In the genomic region with DNA sequence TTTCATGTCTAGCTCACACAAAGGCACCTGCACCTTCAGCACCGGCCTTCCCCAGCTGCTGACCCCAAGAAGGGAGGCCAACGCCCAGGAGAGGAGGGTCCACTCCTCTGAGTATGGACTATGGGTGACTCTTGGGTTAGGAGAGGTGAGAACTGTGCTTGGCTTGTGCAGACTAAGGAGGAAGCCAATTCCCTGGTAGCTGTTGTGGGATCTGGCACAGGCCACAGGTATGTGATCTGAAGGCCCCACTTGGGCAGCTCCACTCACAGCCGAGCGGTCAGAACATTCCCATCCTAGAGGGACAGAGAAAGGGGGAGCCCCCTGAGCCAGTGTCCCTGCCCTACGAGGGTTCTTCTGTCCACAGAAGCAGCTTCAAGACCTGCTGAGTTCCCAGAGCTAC, we compare ENCODE assay signal across 13 cellular contexts. TPM values are rescaled to one million over a fixed set of nuclear protein-coding genes. Genes with fewer than 3 reads are reported as not detected.
A peak's percentile ranks its signal among the peaks of the same experiment; 100 is the strongest.
DNase-seq lines count a peak whose midpoint lies in the region; FAIRE-seq and TF ChIP-seq lines count a peak whose summit lies in the region.
"Had no signal": no experiment of that assay in that cellular context is flagged by ENCODE, and none has a peak within 500 bp of the region (broad histone marks: within the 10 kb centered on the region; RNA-seq: fewer than 3 reads in every experiment).

No MANE protein-coding gene starts in this region.

- H3K4me3 Mint-ChIP-seq in astrocyte (ENCODE audit: unreplicated experiment), result no peak overlapping the region
- no peak overlapping the region for H3K4me3 Mint-ChIP-seq in T-helper 2 cell treated with Interferon-gamma antibody and Interleukin-4, amounts not matched to agents 5 μg/mL and 100 μg/mL, for 36 hours
- H3K4me3 Mint-ChIP-seq: activated CD8-positive, alpha-beta memory T cell treated with anti-CD3 and anti-CD28 coated beads, Interleukin-2, amount 10 ng/mL, durations not matched to agents 7 days and 5 days; CD4-positive, alpha-beta T cell had no signal

- H3K27ac ChIP-seq in astrocyte (ENCODE audit: low read depth, low read length) (no peak overlapping the region), ovary (peak overlapping the region in 1 of 2 donors; percentile 66), urinary bladder (ENCODE audit: low read depth) (peak overlapping the region; percentile 85)
- H3K27ac ChIP-seq: VCaP had no signal

- no peaks in the 10 kb centered on the region for H3K36me3 Mint-ChIP-seq in astrocyte (ENCODE audit: low read depth, unreplicated experiment)
- no peaks in the 10 kb centered on the region for H3K36me3 Mint-ChIP-seq in T-helper 2 cell treated with Interferon-gamma antibody and Interleukin-4, amounts not matched to agents 5 μg/mL and 100 μg/mL, for 36 hours (ENCODE audit: low read depth)
- H3K36me3 Mint-ChIP-seq: activated CD8-positive, alpha-beta memory T cell treated with anti-CD3 and anti-CD28 coated beads, Interleukin-2, amount 10 ng/mL, durations not matched to agents 7 days and 5 days had no signal

- no peak overlapping the region for H3K4me2 ChIP-seq in astrocyte (ENCODE audit: low read length)

- H2AFZ ChIP-seq in astrocyte (ENCODE audit: low read depth, low read length), result no peak overlapping the region

- H3K4me1 ChIP-seq in astrocyte (ENCODE audit: insufficient read depth, low read length) (peaks cover 3% of the 10 kb centered on the region), ovary (ENCODE audit: insufficient read depth) (peaks cover 9% of the 10 kb centered on the region), urinary bladder (ENCODE audit: insufficient read depth) (no peaks in the 10 kb centered on the region)

- H3K27me3 ChIP-seq in astrocyte (ENCODE audit: insufficient read depth, low read length), result peaks cover 6% of the 10 kb centered on the region
- no peaks in the 10 kb centered on the region for H3K27me3 ChIP-seq in ovary

- intact Hi-C loops in ovary (cut with DNase I), result no loop called here

- H3K36me3 ChIP-seq in astrocyte (ENCODE audit: insufficient read depth, low read length) (no peaks in the 10 kb centered on the region), ovary (no peaks in the 10 kb centered on the region), urinary bladder (ENCODE audit: insufficient read depth) (no peaks in the 10 kb centered on the region)

- H3K9ac ChIP-seq in astrocyte (ENCODE audit: low read length), result no peak overlapping the region

- TF ChIP-seq CTCF in astrocyte (IDR thresholded peaks at IDR 0.05; ENCODE audit: insufficient read depth, low read depth, low read length) (no peak), fibroblast of villous mesenchyme (IDR thresholded peaks at IDR 0.05; ENCODE audit: insufficient read depth, low read depth, low read length) (no peak), ovary (IDR thresholded peaks at IDR 0.05) (no peak)

- peaks cover 13% of the 10 kb centered on the region for H3K27me3 Mint-ChIP-seq in astrocyte (ENCODE audit: low read depth, unreplicated experiment)
- peaks cover 7% of the 10 kb centered on the region for H3K27me3 Mint-ChIP-seq in T-helper 2 cell treated with Interferon-gamma antibody and Interleukin-4, amounts not matched to agents 5 μg/mL and 100 μg/mL, for 36 hours (ENCODE audit: low read depth)

- H4K20me1 ChIP-seq in astrocyte (ENCODE audit: insufficient read depth, low read length), result no peaks in the 10 kb centered on the region

- H3K9me3 Mint-ChIP-seq in astrocyte (ENCODE audit: unreplicated experiment), result peaks cover 5% of the 10 kb centered on the region
- no peaks in the 10 kb centered on the region for H3K9me3 Mint-ChIP-seq in T-helper 2 cell treated with Interferon-gamma antibody and Interleukin-4, amounts not matched to agents 5 μg/mL and 100 μg/mL, for 36 hours

- no peak for TF ChIP-seq POLR2A in ovary (IDR thresholded peaks at IDR 0.05)

- FAIRE-seq in astrocyte (lab: Jason Lieb, UNC), result no peak

- WGBS in ovary, 3 donors, result 53 to 55% (median 54%) methylated on average over 5 of the region's 5 CpGs
- 70% methylated on average over 5 of the region's 5 CpGs for WGBS in urinary bladder

- no peak overlapping the region for H3K4me3 ChIP-seq in astrocyte (ENCODE audit: insufficient read depth, low read depth, low read length)
- peak overlapping the region; percentile 41 for H3K4me3 ChIP-seq in fibroblast of villous mesenchyme (ENCODE audit: low read depth, low read length)
- H3K4me3 ChIP-seq in ovary, result peak overlapping the region; percentile 5
- no peak overlapping the region for H3K4me3 ChIP-seq in urinary bladder (ENCODE audit: low read depth, low read length)

- no peaks in the 10 kb centered on the region for H3K79me2 ChIP-seq in astrocyte (ENCODE audit: insufficient read depth, low read length)

- peaks cover 10% of the 10 kb centered on the region for H3K4me1 Mint-ChIP-seq in astrocyte (ENCODE audit: low read depth, unreplicated experiment)
- peaks cover 5% of the 10 kb centered on the region for H3K4me1 Mint-ChIP-seq in T-helper 2 cell treated with Interferon-gamma antibody and Interleukin-4, amounts not matched to agents 5 μg/mL and 100 μg/mL, for 36 hours (ENCODE audit: low read depth)
- H3K4me1 Mint-ChIP-seq: activated CD8-positive, alpha-beta memory T cell treated with anti-CD3 and anti-CD28 coated beads, Interleukin-2, amount 10 ng/mL, durations not matched to agents 7 days and 5 days had no signal

- H3K9me3 ChIP-seq in astrocyte (ENCODE audit: insufficient read depth, low read depth, low read length) (no peaks in the 10 kb centered on the region), ovary (no peaks in the 10 kb centered on the region)

- peak; percentile 7 for DNase-seq in astrocyte (ENCODE audit: low read depth)
- peak; percentile 32 for DNase-seq in fibroblast of villous mesenchyme (ENCODE audit: low read depth)
- DNase-seq in ovary, result peak in 2 of 5 donors; percentile 32 to 34
- no peak for DNase-seq in T-helper 2 cell treated with Interferon-gamma antibody and Interleukin-4, amounts not matched to agents 5 μg/mL and 100 μg/mL, for 36 hours (ENCODE audit: low spot score)
- no peak for DNase-seq in SIG-M5 treated with dmso at 0.1 percent for 504 hours (lab: John Stamatoyannopoulos, UW; ENCODE audit: unreplicated experiment)
- DNase-seq in DMS153 treated with DMSO at 0.1 percent for 48 hours (lab: John Stamatoyannopoulos, UW; ENCODE audit: unreplicated experiment), result no peak
- DNase-seq: activated CD8-positive, alpha-beta memory T cell treated with anti-CD3 and anti-CD28 coated beads, Interleukin-2, amount 10 ng/mL, durations not matched to agents 7 days and 5 days; activated naive CD4-positive, alpha-beta T cell; CD4-positive, alpha-beta T cell; central memory CD4-positive, alpha-beta T cell; MV-4-11 had no signal

- H3K27ac Mint-ChIP-seq in astrocyte (ENCODE audit: unreplicated experiment), result peak overlapping the region; percentile 26
- no peak overlapping the region for H3K27ac Mint-ChIP-seq in T-helper 2 cell treated with Interferon-gamma antibody and Interleukin-4, amounts not matched to agents 5 μg/mL and 100 μg/mL, for 36 hours
- H3K27ac Mint-ChIP-seq: activated CD8-positive, alpha-beta memory T cell treated with anti-CD3 and anti-CD28 coated beads, Interleukin-2, amount 10 ng/mL, durations not matched to agents 7 days and 5 days; CD4-positive, alpha-beta T cell had no signal

- no peak for TF ChIP-seq EP300 in ovary (IDR thresholded peaks at IDR 0.05)

RNA-seq across cellular contexts. Expression of gene FIGNL1, which starts 52.8 kb away (rescaled TPM):
- total RNA-seq in astrocyte (8.8 and 10.0 TPM in 2 replicates), fibroblast of villous mesenchyme (20.3 and 21.9 TPM in 2 replicates), ovary (10 to 100 TPM in 5 of 7 donors, 1 to 10 TPM in 2; 6.8 to 13.7 (median 11.5) TPM), urinary bladder (31.6 TPM)
- polyA plus RNA-seq in ovary (1 to 10 TPM; 6.6 to 9.5 TPM), urinary bladder (4.8 TPM)

Comparison
In these comparisons a context has a peak if more than half of its experiments do, and no peak if none do; other contexts are left out.
1. DNase-seq: peak in astrocyte (single experiment) and fibroblast of villous mesenchyme (single experiment); none in T-helper 2 cell treated with Interferon-gamma antibody and Interleukin-4, amounts not matched to agents 5 μg/mL and 100 μg/mL, for 36 hours (single experiment), SIG-M5 treated with dmso at 0.1 percent for 504 hours (single experiment) and DMS153 treated with DMSO at 0.1 percent for 48 hours (single experiment).
2. H3K4me3 ChIP-seq: peak in fibroblast of villous mesenchyme (single experiment) and ovary (single experiment); none in astrocyte (single experiment) and urinary bladder (single experiment).